In genomic region chr6:16276991-16277981, GRCh38 we compare ENCODE assay signal across 8 cellular contexts. TPM values are rescaled to one million over a fixed set of nuclear protein-coding genes. Genes with fewer than 3 reads are reported as not detected.
DNase-seq lines count a peak whose midpoint lies in the region; ATAC-seq and TF ChIP-seq lines count a peak whose summit lies in the region.

No MANE protein-coding gene starts in this region.

- DNase-seq in BJ (ENCODE audit: low read depth) (peak; percentile 69), NOMO-1 treated with dmso at 0.1 percent for 144 hours (lab: John Stamatoyannopoulos, UW; ENCODE audit: unreplicated experiment) (peak; percentile 68), MCF 10A (ENCODE audit: unreplicated experiment) (peak; percentile 92), kidney tubule cell (ENCODE audit: low spot score) (peak; percentile 83), transverse colon (peak; percentile 52), NCI-H2227 treated with DMSO at 0.1 percent for 48 hours (lab: John Stamatoyannopoulos, UW) (no peak)

- in situ Hi-C loops in transverse colon (cut with MboI; ENCODE audit: low pct_ligation_motif_present in 1 of 4, low pct_unique_long_range_greater_than_20kb in 1 of 4, low sequenced_read_pairs in 3 of 4): no loop called here

- H3K27ac Mint-ChIP-seq in MCF 10A (ENCODE audit: low read depth, unreplicated experiment): peak overlapping the region; percentile 81

- H3K4me3 ChIP-seq in BJ (ENCODE audit: low read depth, low read length) (no peak overlapping the region), transverse colon (no peak overlapping the region)

- H3K27ac ChIP-seq in transverse colon: no peak overlapping the region

- no peak for TF ChIP-seq EP300 in transverse colon (IDR thresholded peaks at IDR 0.05; ENCODE audit: low read depth)

- H3K9me3 ChIP-seq in transverse colon: no peaks in the 10 kb centered on the region

- WGBS in transverse colon (ENCODE audit: low coverage in 1 of 2), 2 donors: 49 to 57% methylated on average over 6 to 18 of the region's 20 CpGs

- peak; percentile 56 for ATAC-seq in GM21737 (IDR thresholded peaks at IDR 0.05; ENCODE audit: unreplicated experiment)
- ATAC-seq in GM19397 (IDR thresholded peaks at IDR 0.05; ENCODE audit: unreplicated experiment): no peak

- H3K27me3 Mint-ChIP-seq in MCF 10A (ENCODE audit: insufficient read depth, unreplicated experiment): no peaks in the 10 kb centered on the region

- H3K4me1 ChIP-seq in transverse colon: peaks cover 0 to 18% (median 5%) of the 10 kb centered on the region in 4 donors

- intact Hi-C loops in MCF 10A (cut with micrococcal nuclease): loop anchor here (1.0 to 5.0 kb wide), 3 partner anchors 34 to 585 kb away; no protein-coding TSS in a partner anchor
- intact Hi-C loops in transverse colon (cut with DNase I; ENCODE audit: low total_unique reads): no loop called here

- TF ChIP-seq CTCF in BJ (IDR thresholded peaks at IDR 0.05; ENCODE audit: insufficient read depth, low read depth, low read length) (peak; percentile 77), MCF 10A (IDR thresholded peaks at IDR 0.05; ENCODE audit: unreplicated experiment) (peak; percentile 41), transverse colon (IDR thresholded peaks at IDR 0.05) (peak in 2 of 5 experiments; percentile 8 to 25)

- no TSS peak for BruUV-seq in MCF 10A (replicated peaks; lab: Mats Ljungman, UMichigan)

- peak overlapping the region; percentile 63 for H3K4me3 Mint-ChIP-seq in MCF 10A (ENCODE audit: unreplicated experiment)

- no peak for TF ChIP-seq POLR2A in transverse colon (IDR thresholded peaks at IDR 0.05)

- no peaks in the 10 kb centered on the region for H3K36me3 ChIP-seq in BJ (ENCODE audit: control insufficient read depth, insufficient read depth, low read length)
- H3K36me3 ChIP-seq in transverse colon: no peaks in the 10 kb centered on the region

- CTCF ChIA-PET in BJ (lab: Yijun Ruan, JAX) (interaction anchor here (0.6 to 7.2 kb wide), 10 partner anchors 9 to 586 kb away, joined by 3 to 61 read pairs (median 3); no protein-coding TSS in a partner anchor), MCF 10A (lab: Yijun Ruan, JAX) (interaction anchor here (0.5 to 4.3 kb wide), 35 partner anchors 8 to 1575 kb away, joined by 3 to 21 read pairs (median 4); partner anchors contain the start of gene GMPR)

- POLR2A ChIA-PET in BJ (lab: Charles Lee): no interaction called here
- POLR2A ChIA-PET in MCF 10A (lab: Yijun Ruan, JAX): interaction anchor here (0.8 to 1.8 kb wide), 13 partner anchors 13 to 484 kb away, joined by 3 to 7 read pairs (median 4); no protein-coding TSS in a partner anchor

- H3K4me1 Mint-ChIP-seq in MCF 10A (ENCODE audit: insufficient read depth, unreplicated experiment): peaks cover 36% of the 10 kb centered on the region

- H3K36me3 Mint-ChIP-seq in MCF 10A (ENCODE audit: insufficient read depth, unreplicated experiment): no peaks in the 10 kb centered on the region

- no peaks in the 10 kb centered on the region for H3K9me3 Mint-ChIP-seq in MCF 10A (ENCODE audit: unreplicated experiment)

- H3K27me3 ChIP-seq in BJ (ENCODE audit: control insufficient read depth, insufficient read depth, low read length) (no peaks in the 10 kb centered on the region), transverse colon (no peaks in the 10 kb centered on the region)

RNA-seq across cellular contexts. Expression of gene GMPR, which starts 38.9 kb away (rescaled TPM):
- polyA plus RNA-seq in BJ (2011; rRNA removed): 7.3 and 8.3 TPM in 2 replicates
- 5.4 and 7.4 TPM in 2 replicates for polyA minus RNA-seq in BJ (2011; rRNA and poly(A)+ RNA removed)
- total RNA-seq in MCF 10A (2022) (1.9 and 3.0 TPM in 2 replicates), transverse colon (1 to 10 TPM in 3 of 4 donors, not detected in 1; 4.4 to 5.1 (median 4.5) TPM)
